Comparison of ENCODE assay signal across 23 cellular contexts in the genomic region with DNA sequence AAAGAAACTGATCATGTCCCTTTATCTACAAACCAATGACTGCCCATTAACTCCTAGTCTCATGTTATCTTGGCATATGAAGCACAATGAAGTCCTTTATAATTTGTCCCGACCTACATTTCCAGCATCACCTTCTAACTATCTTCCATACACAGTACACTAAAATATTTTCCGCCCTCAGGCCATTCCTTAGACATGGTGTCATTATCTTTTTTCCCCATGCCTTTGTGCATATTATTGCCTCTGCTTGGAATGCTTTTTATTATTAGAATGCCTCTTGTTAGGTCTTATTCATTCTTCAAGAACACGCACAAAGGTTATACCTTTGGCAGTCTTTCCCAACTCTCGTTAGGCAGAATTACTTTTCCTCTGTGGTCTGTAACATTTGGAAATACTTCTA. TPM values are rescaled to one million over a fixed set of nuclear protein-coding genes. Genes with fewer than 3 reads are reported as not detected.
DNase-seq lines count a peak whose midpoint lies in the region; ATAC-seq and TF ChIP-seq lines count a peak whose summit lies in the region.
"Had no signal": no experiment of that assay in that cellular context is flagged by ENCODE, and none has a peak within 500 bp of the region (broad histone marks: within the 10 kb centered on the region; RNA-seq: fewer than 3 reads in every experiment).

No MANE protein-coding gene starts in this region.

- H3K9ac ChIP-seq in IMR-90 (ENCODE audit: low read depth, low read length): no peak overlapping the region

- CTCF ChIA-PET in IMR-90 (lab: Yijun Ruan, JAX): no interaction called here

- no peak for TF ChIP-seq RAD21 in IMR-90 (IDR thresholded peaks at IDR 0.05; ENCODE audit: low read length)

- no peak overlapping the region for H4K5ac ChIP-seq in IMR-90 (ENCODE audit: low read depth, low read length)

- no peak overlapping the region for H3K56ac ChIP-seq in IMR-90 (ENCODE audit: extremely low read depth, insufficient read depth, low read length)

- no peak overlapping the region for H2BK120ac ChIP-seq in IMR-90 (ENCODE audit: low read depth, low read length)

- H3K14ac ChIP-seq in IMR-90 (replicated peaks; ENCODE audit: low read depth, low read length): no peak overlapping the region

- H3K9me3 ChIP-seq in IMR-90 (ENCODE audit: control insufficient read depth, insufficient read depth, low read length): no peaks in the 10 kb centered on the region

- TF ChIP-seq POLR2A in IMR-90 (IDR thresholded peaks at IDR 0.05; ENCODE audit: low read depth, low read length): no peak

- H4K8ac ChIP-seq in IMR-90 (ENCODE audit: low read depth in 2 of 2, low read length in 2 of 2): no peak overlapping the region

- ATAC-seq in IMR-90 (ENCODE audit: low read depth): no peak
- no peak for ATAC-seq in HG03045 (IDR thresholded peaks at IDR 0.05; ENCODE audit: unreplicated experiment)
- no peak for ATAC-seq in GM21737 (IDR thresholded peaks at IDR 0.05; ENCODE audit: unreplicated experiment)
- ATAC-seq: CD8-positive, alpha-beta T cell; GM23338; SK-N-SH treated with all-trans-retinoic acid at 6 μM for 48 hours had no signal

- no peak overlapping the region for H3K4me2 ChIP-seq in IMR-90 (ENCODE audit: low read depth, low read length)
- H3K4me2 ChIP-seq: GM23338 had no signal

- H2AK9ac ChIP-seq in IMR-90 (replicated peaks; ENCODE audit: low read depth, low read length, poor library complexity): no peak overlapping the region

- no peaks in the 10 kb centered on the region for H4K20me1 ChIP-seq in IMR-90 (ENCODE audit: insufficient read depth, low read length)

- POLR2A ChIA-PET in IMR-90 (lab: Charles Lee; ENCODE audit: unreplicated experiment): no interaction called here

- H3K36me3 ChIP-seq in IMR-90 (ENCODE audit: control insufficient read depth, insufficient read depth, low read length): no peaks in the 10 kb centered on the region

- no peak for TF ChIP-seq CTCF in IMR-90 (conservative IDR thresholded peaks at IDR 0.05; ENCODE audit: low read depth, low read length)

- DNase-seq in EH (ENCODE audit: low read depth) (peak; percentile 42), IMR-90 (peak; percentile 38), astrocyte of the hippocampus (ENCODE audit: low read depth, low spot score) (peak; percentile 64), iris pigment epithelial cell (ENCODE audit: low read depth) (peak; percentile 14), G401 (ENCODE audit: low spot score) (no peak)
- no peak for DNase-seq in activated naive CD4-positive, alpha-beta T cell (lab: John Stamatoyannopoulos, UW)
- DNase-seq: AML-193; C1 segment of cervical spinal cord; Calu3; CD8-positive, alpha-beta T cell; HCEC 1CT; Karpas-422; NCI-H1092 treated with DMSO at 0.1 percent for 48 hours; NCI-H146; NCI-H2029; NCI-H2227 treated with DMSO at 0.1 percent for 48 hours; NCI-H510A treated with DMSO at 0.1 percent for 48 hours; NCI-H748 treated with DMSO at 0.1 percent for 48 hours; SIG-M5 had no signal

- H3K79me1 ChIP-seq in IMR-90 (ENCODE audit: low read depth in 1 of 2, low read length in 2 of 2): no peaks in the 10 kb centered on the region

- no peak overlapping the region for H2BK20ac ChIP-seq in IMR-90 (ENCODE audit: low read depth, low read length)

- H2AK5ac ChIP-seq in IMR-90 (ENCODE audit: low read depth, low read length): no peak overlapping the region

- no peak overlapping the region for H3K18ac ChIP-seq in IMR-90 (ENCODE audit: low read depth, low read length)

- intact Hi-C loops in IMR-90 (cut with micrococcal nuclease): no loop called here

- in situ Hi-C loops in IMR-90 (cut with MboI; ENCODE audit: low sequenced_read_pairs) (no loop called here), G401 (cut with HindIII; ENCODE audit: low sequenced_read_pairs) (no loop called here)

- H3K23ac ChIP-seq in IMR-90 (ENCODE audit: low read depth, low read length): no peak overlapping the region

- H3K4me3 ChIP-seq in IMR-90 (ENCODE audit: insufficient read depth, low read depth, low read length): no peak overlapping the region
- H3K4me3 ChIP-seq: GM23338 had no signal

- 86% methylated on average over 1 of the region's 4 CpGs; no CpG with 5 or more reads in 1 of the 2 experiments for WGBS in IMR-90 (ENCODE audit: extremely low coverage in 2 of 2, insufficient read length in 1 of 2), 2 experiments

- no peak overlapping the region for H3K27ac ChIP-seq in IMR-90 (ENCODE audit: insufficient read depth, low read length)

- no peak overlapping the region for H2AFZ ChIP-seq in IMR-90 (replicated peaks; ENCODE audit: low read length, poor library complexity)
- H2AFZ ChIP-seq: GM23338 had no signal

- no peaks in the 10 kb centered on the region for H3K27me3 ChIP-seq in IMR-90 (ENCODE audit: control insufficient read depth, insufficient read depth, low read length)

- H3K9me1 ChIP-seq in IMR-90 (ENCODE audit: insufficient read depth, low read length): no peaks in the 10 kb centered on the region

- H3K4me1 ChIP-seq in IMR-90 (ENCODE audit: control insufficient read depth, insufficient read depth, low read length): no peaks in the 10 kb centered on the region

- no TSS peak for BruUV-seq in IMR-90 (replicated peaks; lab: Mats Ljungman, UMichigan)

- dilution Hi-C loops in IMR-90 (cut with HindIII; ENCODE audit: low sequenced_read_pairs, unreplicated experiment): no loop called here

- no peak overlapping the region for H4K91ac ChIP-seq in IMR-90 (ENCODE audit: insufficient read depth, low read depth, low read length)

- H2BK15ac ChIP-seq in IMR-90 (ENCODE audit: low read depth, low read length): no peak overlapping the region

- H2BK5ac ChIP-seq in IMR-90 (ENCODE audit: low read depth, low read length, poor library complexity, severe bottlenecking): no peak overlapping the region

- H3K4ac ChIP-seq in IMR-90 (ENCODE audit: low read depth, low read length): no peak overlapping the region

TF ChIP-seq in IMR-90, 13 proteins besides CTCF, POLR2A, EP300 and RAD21:
- TF ChIP-seq CHD1 (IDR thresholded peaks at IDR 0.05; ENCODE audit: low read depth, low read length): no peak
- TF ChIP-seq NFE2L2 (IDR thresholded peaks at IDR 0.05; ENCODE audit: low read depth, low read length): no peak
- TF ChIP-seq CEBPB (IDR thresholded peaks at IDR 0.05; ENCODE audit: low read depth, low read length): no peak
- TF ChIP-seq, protein P1, sequence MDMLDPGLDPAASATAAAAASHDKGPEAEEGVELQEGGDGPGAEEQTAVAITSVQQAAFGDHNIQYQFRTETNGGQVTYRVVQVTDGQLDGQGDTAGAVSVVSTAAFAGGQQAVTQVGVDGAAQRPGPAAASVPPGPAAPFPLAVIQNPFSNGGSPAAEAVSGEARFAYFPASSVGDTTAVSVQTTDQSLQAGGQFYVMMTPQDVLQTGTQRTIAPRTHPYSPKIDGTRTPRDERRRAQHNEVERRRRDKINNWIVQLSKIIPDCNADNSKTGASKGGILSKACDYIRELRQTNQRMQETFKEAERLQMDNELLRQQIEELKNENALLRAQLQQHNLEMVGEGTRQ (IDR thresholded peaks at IDR 0.05; ENCODE audit: low read depth, low read length): no peak
- TF ChIP-seq MXI1 (IDR thresholded peaks at IDR 0.05; ENCODE audit: borderline replicate concordance, low read depth, low read length): no peak
- no peak for TF ChIP-seq RCOR1 (IDR thresholded peaks at IDR 0.05; ENCODE audit: insufficient replicate concordance, low read length)
- TF ChIP-seq, protein P2, sequence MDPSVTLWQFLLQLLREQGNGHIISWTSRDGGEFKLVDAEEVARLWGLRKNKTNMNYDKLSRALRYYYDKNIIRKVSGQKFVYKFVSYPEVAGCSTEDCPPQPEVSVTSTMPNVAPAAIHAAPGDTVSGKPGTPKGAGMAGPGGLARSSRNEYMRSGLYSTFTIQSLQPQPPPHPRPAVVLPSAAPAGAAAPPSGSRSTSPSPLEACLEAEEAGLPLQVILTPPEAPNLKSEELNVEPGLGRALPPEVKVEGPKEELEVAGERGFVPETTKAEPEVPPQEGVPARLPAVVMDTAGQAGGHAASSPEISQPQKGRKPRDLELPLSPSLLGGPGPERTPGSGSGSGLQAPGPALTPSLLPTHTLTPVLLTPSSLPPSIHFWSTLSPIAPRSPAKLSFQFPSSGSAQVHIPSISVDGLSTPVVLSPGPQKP (IDR thresholded peaks at IDR 0.05; ENCODE audit: borderline replicate concordance, low read depth, low read length): no peak
- TF ChIP-seq RFX5 (IDR thresholded peaks at IDR 0.05; ENCODE audit: low read depth, low read length): no peak
- TF ChIP-seq SMC3 (IDR thresholded peaks at IDR 0.05; ENCODE audit: low read depth, low read length): no peak
- no peak for TF ChIP-seq FOS (IDR thresholded peaks at IDR 0.05; ENCODE audit: low read depth, low read length)
- TF ChIP-seq BHLHE40 (IDR thresholded peaks at IDR 0.05; ENCODE audit: low read depth, low read length): no peak
TF ChIP-seq in IMR-90: peak in this region for 0.

RNA-seq across cellular contexts. Expression of a gene that starts 39.6 kb away (rescaled TPM):
- total RNA-seq in IMR-90 (2012; rRNA removed): 7.2 and 9.7 TPM in 2 replicates
- 3.8 and 4.7 TPM in 2 replicates for polyA plus RNA-seq in IMR-90 (2012; rRNA removed)
- 0.14 and 1.1 TPM in 2 replicates for polyA plus RNA-seq in IMR-90 (2012; cell fraction: cytosol; rRNA removed)
- polyA plus RNA-seq in IMR-90 (2012; cell fraction: nucleus; rRNA removed; ENCODE audit: low replicate concordance): 0.04 and 1.7 TPM in 2 replicates
- total RNA-seq in G401 (2014; rRNA removed; shearing (Covaris generic)): 2.0 and 2.2 TPM in 2 replicates

Comparison
In these comparisons a context has a peak if more than half of its experiments do, and no peak if none do; other contexts are left out.
1. DNase-seq: peak in EH (single experiment), IMR-90 (single experiment), astrocyte of the hippocampus (single experiment) and iris pigment epithelial cell (single experiment); none in activated naive CD4-positive, alpha-beta T cell (0 of 4) and G401 (single experiment).